ENCODE assay signal across 20 cellular contexts in the genomic region with DNA sequence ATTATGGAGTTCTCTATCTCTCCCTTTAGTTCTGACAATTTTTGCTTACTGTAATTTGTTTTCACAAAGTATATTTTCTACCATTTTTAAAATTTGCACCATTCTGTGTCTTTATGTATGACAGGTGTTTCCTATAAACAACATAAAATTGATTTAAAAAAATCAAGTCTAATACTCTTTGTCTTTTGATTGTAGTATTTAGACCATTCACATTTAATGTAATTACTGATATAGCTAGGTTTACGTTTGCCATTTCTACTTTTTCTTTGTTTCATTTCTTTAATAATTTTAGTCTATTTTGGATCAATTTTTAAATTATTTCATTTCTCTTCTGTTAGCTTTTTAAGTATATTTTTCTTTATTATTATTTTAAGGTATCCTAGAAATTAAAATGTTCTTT. TPM values are rescaled to one million over a fixed set of nuclear protein-coding genes. Genes with fewer than 3 reads are reported as not detected.
DNase-seq lines count a peak whose midpoint lies in the region; ATAC-seq, FAIRE-seq and TF ChIP-seq lines count a peak whose summit lies in the region.
"Had no signal": no experiment of that assay in that cellular context is flagged by ENCODE, and none has a peak within 500 bp of the region (broad histone marks: within the 10 kb centered on the region; RNA-seq: fewer than 3 reads in every experiment).

No MANE protein-coding gene starts in this region.

- H3K9me3 ChIP-seq in HEK293 (ENCODE audit: control insufficient read depth, insufficient read depth, low read depth, low read length) (no peaks in the 10 kb centered on the region), K562 (replicated peaks; ENCODE audit: control insufficient read depth, insufficient read depth, low read depth, low read length) (no peaks in the 10 kb centered on the region), kidney (ENCODE audit: control insufficient read depth in 1 of 2, low read length in 2 of 2) (no peaks in the 10 kb centered on the region)

- no peaks in the 10 kb centered on the region for H3K27me3 ChIP-seq in K562 (ENCODE audit: control insufficient read depth in 2 of 2, insufficient read depth in 2 of 2, low read length in 2 of 2)

- no TSS peak for BruUV-seq in K562 (replicated peaks; lab: Mats Ljungman, UMichigan)

- FAIRE-seq in K562 (lab: Jason Lieb, UNC) (no peak), kidney (lab: Jason Lieb, UNC) (peak; percentile 97)

- H3K27ac ChIP-seq in HEK293 (ENCODE audit: extremely low read depth, low read depth, low read length) (no peak overlapping the region), K562 (ENCODE audit: extremely low read depth, low read depth, low read length) (no peak overlapping the region), kidney (ENCODE audit: low read depth in 2 of 2, low read length in 2 of 2) (no peak overlapping the region)

- TF ChIP-seq RAD21 in K562 (CRISPR knock-in tag; conservative IDR thresholded peaks at IDR 0.05 in 1 of 2, IDR thresholded peaks at IDR 0.05 in 1 of 2), result no peak

- intact Hi-C loops in K562 (cut with micrococcal nuclease) (no loop called here), kidney (cut with DNase I) (no loop called here)

- no peaks in the 10 kb centered on the region for H3K9me1 ChIP-seq in K562 (ENCODE audit: control insufficient read depth, insufficient read depth, low read length)

- H3K4me2 ChIP-seq in K562 (ENCODE audit: insufficient read depth, low read length), result no peak overlapping the region
- H3K4me2 ChIP-seq: GM23338 had no signal

- no peak for TF ChIP-seq POLR2A in K562 (conservative IDR thresholded peaks at IDR 0.05)

- H4K20me1 ChIP-seq in K562 (replicated peaks; ENCODE audit: control insufficient read depth, insufficient read depth, low read length), result no peaks in the 10 kb centered on the region

- no peak overlapping the region for H3K4me3 ChIP-seq in HEK293 (ENCODE audit: low read depth, low read length)
- H3K4me3 ChIP-seq in K562, result no peak overlapping the region
- H3K4me3 ChIP-seq in kidney (ENCODE audit: low read length in 2 of 2), result no peak overlapping the region
- H3K4me3 ChIP-seq: GM23338 had no signal

- H3K4me1 ChIP-seq in HEK293 (ENCODE audit: control insufficient read depth, insufficient read depth, low read length) (no peaks in the 10 kb centered on the region), K562 (replicated peaks in 1 of 2; ENCODE audit: control insufficient read depth in 2 of 2, insufficient read depth in 2 of 2, low read length in 2 of 2) (no peaks in the 10 kb centered on the region), kidney (ENCODE audit: control insufficient read depth in 1 of 2, insufficient read depth in 1 of 2, low read depth in 1 of 2, low read length in 2 of 2) (no peaks in the 10 kb centered on the region)
- H3K4me1 ChIP-seq: Caco-2 had no signal

- H2AFZ ChIP-seq in K562 (ENCODE audit: low read depth, low read length), result no peak overlapping the region
- H2AFZ ChIP-seq: GM23338 had no signal

- CTCF ChIA-PET in HEK293 (lab: Yijun Ruan, JAX) (interaction anchor here (0.7 kb wide), 1 partner anchor 8 kb away, joined by 3 read pairs; no protein-coding TSS in a partner anchor), K562 (lab: Yijun Ruan, JAX; ENCODE audit: low intra/inter-chr PET ratio) (no interaction called here)

- TF ChIP-seq CTCF in HEK293 (tag by site-specific recombination; IDR thresholded peaks at IDR 0.05) (no peak), K562 (IDR thresholded peaks at IDR 0.05 in 2 of 3, conservative IDR thresholded peaks at IDR 0.05 in 1 of 3; ENCODE audit: insufficient read depth in 2 of 3, low read depth in 1 of 3, low read length in 3 of 3) (no peak), kidney (IDR thresholded peaks at IDR 0.05; ENCODE audit: borderline replicate concordance, extremely low read depth, insufficient read depth) (no peak)

- no peak overlapping the region for H3K9ac ChIP-seq in K562 (ENCODE audit: insufficient read depth in 1 of 2, low read depth in 2 of 2, low read length in 2 of 2)
- H3K9ac ChIP-seq in kidney (ENCODE audit: low read length in 2 of 2), result no peak overlapping the region

- H3K36me3 ChIP-seq in HEK293 (ENCODE audit: control insufficient read depth in 2 of 2, insufficient read depth in 1 of 2, low read length in 2 of 2) (no peaks in the 10 kb centered on the region), K562 (ENCODE audit: control insufficient read depth, insufficient read depth, low read length) (no peaks in the 10 kb centered on the region), kidney (ENCODE audit: control insufficient read depth in 1 of 2, insufficient read depth in 2 of 2, low read length in 2 of 2) (no peaks in the 10 kb centered on the region)

- in situ Hi-C loops in K562 (cut with MboI), result no loop called here

- POLR2A ChIA-PET in HEK293 (lab: Yijun Ruan, JAX), result no interaction called here
- POLR2A ChIA-PET in K562 (lab: Yijun Ruan, JAX), result no interaction called here

- no peak for DNase-seq in K562 (ENCODE audit: extremely low read depth in 1 of 4, low spot score in 3 of 4)
- DNase-seq in kidney, result no peak
- DNase-seq in NCI-H2227 (lab: John Stamatoyannopoulos, UW; ENCODE audit: unreplicated experiment), result no peak
- DNase-seq in SHP77 treated with DMSO at 0.1 percent for 48 hours (lab: John Stamatoyannopoulos, UW), result no peak
- DNase-seq: 8988T; C1 segment of cervical spinal cord; Caco-2; CD4-positive, CD25-positive, alpha-beta regulatory T cell; CD8-positive, alpha-beta T cell; DMS153; DND-41; H9; HFFc6 had no signal

- no peaks in the 10 kb centered on the region for H3K79me2 ChIP-seq in K562 (ENCODE audit: control insufficient read depth, insufficient read depth, low read length)

- no peak for ATAC-seq in K562
- no peak for ATAC-seq in GM18861 (IDR thresholded peaks at IDR 0.05; ENCODE audit: unreplicated experiment)
- ATAC-seq: CD8-positive, alpha-beta T cell; GM23338; HCT116 had no signal

- 0% methylated on average over 1 of the region's 1 CpG for WGBS in K562 (ENCODE audit: insufficient coverage, low coverage, missing lambda C conversion rate)

- TF ChIP-seq EP300 in K562 (IDR thresholded peaks at IDR 0.05; ENCODE audit: low read length), result no peak

RNA-seq across cellular contexts. Expression of a gene that starts 44.4 kb away (rescaled TPM):
- not detected in 2 replicates for total RNA-seq in K562 (2011; cell fraction: chromatin; rRNA removed; ENCODE audit: low replicate concordance)
- total RNA-seq in K562 (2011; cell fraction: nucleolus; rRNA removed), result not detected in 2 replicates
- not detected in 2 replicates for total RNA-seq in K562 (2011; cell fraction: nucleoplasm; rRNA removed)
- total RNA-seq in K562 (2014; rRNA removed) (not detected in 2 replicates), K562 (2014; rRNA removed; fragmentation: Illumina TruSeq; extraction: Trizol) (not detected in 2 replicates), K562 (2015; rRNA removed; fragmentation: Illumina TruSeq; extraction: Trizol) (not detected in 2 replicates), K562 (2021) (not detected in 2 replicates), kidney (not detected)
- polyA plus RNA-seq in K562 (2011; rRNA removed) (not detected in 2 replicates), K562 (2014; fragmentation: Illumina TruSeq; extraction: Trizol) (not detected in 2 replicates), K562 (2014; fragmentation: Nextera tagmentation; extraction: Ambion mirVana) (not detected), K562 (2014; rRNA removed) (not detected in 2 replicates), kidney (ENCODE audit: insufficient read depth, low read depth, low replicate concordance) (not detected)
- polyA plus RNA-seq in K562 (2011; cell fraction: cytosol; rRNA removed), result not detected in 2 replicates
- polyA plus RNA-seq in K562 (2011; cell fraction: nucleus; rRNA removed), result not detected in 2 replicates
- not detected in 2 replicates for polyA plus RNA-seq in K562 (2012)
- polyA minus RNA-seq in K562 (2011; rRNA and poly(A)+ RNA removed), result not detected in 2 replicates
- polyA minus RNA-seq in K562 (2011; cell fraction: cytosol; rRNA and poly(A)+ RNA removed), result not detected in 2 replicates
- polyA minus RNA-seq in K562 (2011; cell fraction: nucleus; rRNA and poly(A)+ RNA removed), result not detected in 2 replicates
- total RNA-seq: A673; Caco-2; CD4-positive, CD25-positive, alpha-beta regulatory T cell; CD8-positive, alpha-beta T cell; GM23338; H4; H9; HFFc6 had no signal
- polyA plus RNA-seq: BJ; CD4-positive, CD25-positive, alpha-beta regulatory T cell; GM23338 had no signal

RNA-seq across cellular contexts. Expression of a gene that starts 48.1 kb away (rescaled TPM):
- total RNA-seq in K562 (2011; cell fraction: chromatin; rRNA removed; ENCODE audit: low replicate concordance), result not detected in 2 replicates
- total RNA-seq in K562 (2011; cell fraction: nucleolus; rRNA removed), result not detected in 2 replicates
- total RNA-seq in K562 (2011; cell fraction: nucleoplasm; rRNA removed), result not detected in 2 replicates
- total RNA-seq in K562 (2014; rRNA removed) (not detected in 2 replicates), K562 (2014; rRNA removed; fragmentation: Illumina TruSeq; extraction: Trizol) (not detected in 2 replicates), K562 (2015; rRNA removed; fragmentation: Illumina TruSeq; extraction: Trizol) (not detected in 2 replicates), K562 (2021) (not detected in 2 replicates), kidney (not detected)
- polyA plus RNA-seq in K562 (2011; rRNA removed) (not detected in 2 replicates), K562 (2014; fragmentation: Illumina TruSeq; extraction: Trizol) (not detected in 2 replicates), K562 (2014; fragmentation: Nextera tagmentation; extraction: Ambion mirVana) (not detected), K562 (2014; rRNA removed) (not detected in 2 replicates), kidney (ENCODE audit: insufficient read depth, low read depth, low replicate concordance) (not detected)
- polyA plus RNA-seq in K562 (2011; cell fraction: cytosol; rRNA removed), result not detected in 2 replicates
- not detected in 2 replicates for polyA plus RNA-seq in K562 (2011; cell fraction: nucleus; rRNA removed)
- polyA plus RNA-seq in K562 (2012), result not detected in 2 replicates
- not detected in 2 replicates for polyA minus RNA-seq in K562 (2011; rRNA and poly(A)+ RNA removed)
- not detected in 2 replicates for polyA minus RNA-seq in K562 (2011; cell fraction: cytosol; rRNA and poly(A)+ RNA removed)
- polyA minus RNA-seq in K562 (2011; cell fraction: nucleus; rRNA and poly(A)+ RNA removed), result not detected in 2 replicates
- total RNA-seq: A673; Caco-2; CD4-positive, CD25-positive, alpha-beta regulatory T cell; CD8-positive, alpha-beta T cell; GM23338; H4; H9; HFFc6 had no signal
- polyA plus RNA-seq: BJ; CD4-positive, CD25-positive, alpha-beta regulatory T cell; GM23338 had no signal

RNA-seq across cellular contexts. Expression of a gene that starts 52.2 kb away (rescaled TPM):
- total RNA-seq in K562 (2011; cell fraction: chromatin; rRNA removed; ENCODE audit: low replicate concordance), result not detected in 2 replicates
- not detected in 2 replicates for total RNA-seq in K562 (2011; cell fraction: nucleolus; rRNA removed)
- not detected in 2 replicates for total RNA-seq in K562 (2011; cell fraction: nucleoplasm; rRNA removed)
- not detected in 2 replicates for total RNA-seq in K562 (2014; rRNA removed)
- not detected in 2 replicates for total RNA-seq in K562 (2014; rRNA removed; fragmentation: Illumina TruSeq; extraction: Trizol)
- total RNA-seq in K562 (2015; rRNA removed; fragmentation: Illumina TruSeq; extraction: Trizol), result not detected in 2 replicates
- total RNA-seq in K562 (2021), result not detected in 2 replicates
- not detected in 2 replicates for polyA plus RNA-seq in K562 (2011; rRNA removed)
- not detected in 2 replicates for polyA plus RNA-seq in K562 (2011; cell fraction: cytosol; rRNA removed)
- polyA plus RNA-seq in K562 (2011; cell fraction: nucleus; rRNA removed), result not detected in 2 replicates
- not detected in 2 replicates for polyA plus RNA-seq in K562 (2012)
- polyA plus RNA-seq in K562 (2014; fragmentation: Illumina TruSeq; extraction: Trizol), result not detected in 2 replicates
- polyA plus RNA-seq in K562 (2014; fragmentation: Nextera tagmentation; extraction: Ambion mirVana), result not detected
- not detected in 2 replicates for polyA plus RNA-seq in K562 (2014; rRNA removed)
- polyA minus RNA-seq in K562 (2011; rRNA and poly(A)+ RNA removed), result not detected in 2 replicates
- not detected in 2 replicates for polyA minus RNA-seq in K562 (2011; cell fraction: cytosol; rRNA and poly(A)+ RNA removed)
- polyA minus RNA-seq in K562 (2011; cell fraction: nucleus; rRNA and poly(A)+ RNA removed), result not detected in 2 replicates
- total RNA-seq in kidney, result not detected
- not detected for polyA plus RNA-seq in kidney (ENCODE audit: insufficient read depth, low read depth, low replicate concordance)
- total RNA-seq: A673; Caco-2; CD4-positive, CD25-positive, alpha-beta regulatory T cell; CD8-positive, alpha-beta T cell; GM23338; H4; H9; HFFc6 had no signal
- polyA plus RNA-seq: BJ; CD4-positive, CD25-positive, alpha-beta regulatory T cell; GM23338 had no signal
